ENCODE assay signal across 10 cellular contexts in the genomic region with DNA sequence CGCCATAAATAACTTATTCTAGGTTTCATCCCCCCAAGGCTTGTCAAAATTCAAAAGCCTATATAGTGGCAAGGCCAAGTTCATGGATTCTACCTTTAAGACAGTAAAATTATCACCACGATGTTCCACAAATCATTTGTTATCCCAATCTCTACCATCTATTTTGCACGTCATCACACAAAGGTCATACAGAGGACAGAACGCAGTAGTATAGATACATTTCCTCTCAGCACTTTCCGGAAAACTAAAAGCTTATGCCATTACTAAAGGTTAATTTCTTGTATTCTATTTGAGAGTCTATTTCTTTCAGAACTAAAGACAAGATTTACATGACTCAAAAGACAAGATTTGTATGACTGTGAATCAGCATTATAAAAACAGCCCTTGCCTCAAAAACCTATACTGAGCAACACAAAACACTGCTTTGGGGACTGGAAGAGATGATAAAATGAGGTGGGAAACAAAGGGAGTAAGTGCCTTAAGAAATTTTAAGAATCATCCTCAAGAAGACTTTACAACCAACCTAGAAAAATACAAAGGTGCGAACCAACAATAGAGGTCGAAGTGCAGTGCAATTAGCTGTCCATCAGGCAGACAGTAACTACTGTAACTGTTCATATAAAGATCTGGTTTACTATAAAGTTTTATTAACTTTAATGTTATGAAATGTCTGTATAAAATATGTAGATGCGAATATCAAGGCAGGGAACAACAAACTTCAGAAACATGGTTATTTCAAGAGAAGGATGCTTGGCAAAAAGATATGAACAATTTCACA. TPM values are rescaled to one million over a fixed set of nuclear protein-coding genes. Genes with fewer than 3 reads are reported as not detected.
DNase-seq lines count a peak whose midpoint lies in the region; ATAC-seq, FAIRE-seq and TF ChIP-seq lines count a peak whose summit lies in the region.
"Had no signal": no experiment of that assay in that cellular context is flagged by ENCODE, and none has a peak within 500 bp of the region (broad histone marks: within the 10 kb centered on the region; RNA-seq: fewer than 3 reads in every experiment).

No MANE protein-coding gene starts in this region.

- H3K9me3 ChIP-seq in adrenal gland (replicated peaks in 1 of 3) (no peaks in the 10 kb centered on the region), keratinocyte (ENCODE audit: control insufficient read depth, low read depth, low read length) (no peaks in the 10 kb centered on the region)

- H3K27ac ChIP-seq in adrenal gland (peak overlapping the region in 3 of 5 donors; percentile 27 to 75 (median 31)), keratinocyte (ENCODE audit: control insufficient read depth, insufficient read depth, low read length) (peak overlapping the region; percentile 27)

- no peak overlapping the region for H2AFZ ChIP-seq in keratinocyte (ENCODE audit: control insufficient read depth, low read length)

- no peaks in the 10 kb centered on the region for H3K9me1 ChIP-seq in keratinocyte (ENCODE audit: control insufficient read depth, extremely low read depth, insufficient read depth, low read length)

- dilution Hi-C loops in keratinocyte (cut with MboI; ENCODE audit: extremely low pct_ligation_motif_present, low sequenced_read_pairs), result no loop called here

- H3K36me3 ChIP-seq in adrenal gland (replicated peaks in 1 of 2) (no peaks in the 10 kb centered on the region), keratinocyte (ENCODE audit: control insufficient read depth in 2 of 2, extremely low read depth in 1 of 2, insufficient read depth in 2 of 2, low read length in 2 of 2) (peaks cover 1 to 14% of the 10 kb centered on the region in 2 experiments)

- H3K4me3 ChIP-seq in adrenal gland (peak overlapping the region in 1 of 4 donors; percentile 3), keratinocyte (ENCODE audit: control insufficient read depth in 2 of 3, extremely low read depth in 1 of 3, insufficient read depth in 2 of 3, low read depth in 1 of 3, low read length in 3 of 3) (peak overlapping the region in 2 of 3 experiments; percentile 9 to 23), lower leg skin (ENCODE audit: low read depth, poor library complexity, severe bottlenecking) (no peak overlapping the region)

- H4K20me1 ChIP-seq in keratinocyte (ENCODE audit: control insufficient read depth, extremely low read depth, insufficient read depth, low read length), result peaks cover 52% of the 10 kb centered on the region

- DNase-seq in activated naive CD4-positive, alpha-beta T cell treated with anti-CD3 and anti-CD28 coated beads, Interleukin-2, amount 10 ng/mL, durations not matched to agents 7 days and 5 days, result peak; percentile 31
- DNase-seq in activated naive CD4-positive, alpha-beta T cell treated with Interleukin-2 at 50 U/mL for 16 hours, result no peak
- DNase-seq in adrenal gland (no peak), keratinocyte (ENCODE audit: low read depth, low spot score) (no peak), lower leg skin (ENCODE audit: low spot score in 2 of 2) (no peak), NCI-H146 (lab: John Stamatoyannopoulos, UW) (no peak)
- no peak for DNase-seq in stimulated activated naive CD8-positive, alpha-beta T cell treated with anti-CD3 and anti-CD28 coated beads, Interleukin-15, amount 100 ng/mL, for 72 hours
- DNase-seq: activated CD4-positive, CD25-positive, alpha-beta regulatory T cell treated with anti-CD3 and anti-CD28 coated beads, Interleukin-2, amount 50 U/mL, for 72 hours; effector CD8-positive, alpha-beta T cell had no signal

- H3K27me3 Mint-ChIP-seq in activated naive CD4-positive, alpha-beta T cell treated with anti-CD3 and anti-CD28 coated beads, Interleukin-2, amount 10 ng/mL, durations not matched to agents 7 days and 5 days, result no peaks in the 10 kb centered on the region
- H3K27me3 Mint-ChIP-seq in stimulated activated naive CD8-positive, alpha-beta T cell treated with anti-CD3 and anti-CD28 coated beads, Interleukin-15, amount 100 ng/mL, for 72 hours, result no peaks in the 10 kb centered on the region

- H3K4me2 ChIP-seq in keratinocyte (ENCODE audit: control insufficient read depth, extremely low read depth, insufficient read depth, low read depth, low read length), result peak overlapping the region; percentile 61

- H3K27me3 ChIP-seq in adrenal gland (no peaks in the 10 kb centered on the region), keratinocyte (ENCODE audit: control insufficient read depth, extremely low read depth, insufficient read depth, low read length) (no peaks in the 10 kb centered on the region)

- H3K9me3 Mint-ChIP-seq in activated naive CD4-positive, alpha-beta T cell treated with anti-CD3 and anti-CD28 coated beads, Interleukin-2, amount 10 ng/mL, durations not matched to agents 7 days and 5 days, result no peaks in the 10 kb centered on the region
- no peaks in the 10 kb centered on the region for H3K9me3 Mint-ChIP-seq in stimulated activated naive CD8-positive, alpha-beta T cell treated with anti-CD3 and anti-CD28 coated beads, Interleukin-15, amount 100 ng/mL, for 72 hours

- 48 to 53% (median 50%) methylated on average over 8 of the region's 8 CpGs for WGBS in adrenal gland, 4 donors
- 59 to 65% methylated on average over 8 of the region's 8 CpGs for WGBS in lower leg skin, 2 donors

- peak; percentile 67 for ATAC-seq in stimulated activated naive CD8-positive, alpha-beta T cell treated with anti-CD3 and anti-CD28 coated beads, Interleukin-15, amount 100 ng/mL, for 72 hours
- ATAC-seq in HG02870 (IDR thresholded peaks at IDR 0.05; ENCODE audit: unreplicated experiment), result no peak

- H3K4me1 ChIP-seq in adrenal gland (replicated peaks in 1 of 2), result peaks cover 72 to 97% of the 10 kb centered on the region in 2 donors
- peaks cover 86% of the 10 kb centered on the region for H3K4me1 ChIP-seq in keratinocyte (ENCODE audit: control insufficient read depth, extremely low read depth, insufficient read depth, low read length)

- peaks cover 99% of the 10 kb centered on the region for H3K79me2 ChIP-seq in keratinocyte (ENCODE audit: control insufficient read depth, insufficient read depth, low read length)

- TF ChIP-seq POLR2A in adrenal gland (IDR thresholded peaks at IDR 0.05) (no peak), lower leg skin (IDR thresholded peaks at IDR 0.05) (no peak)

- H3K9ac ChIP-seq in keratinocyte (ENCODE audit: control insufficient read depth, extremely low read depth, insufficient read depth, low read length), result no peak overlapping the region

- H3K4me1 Mint-ChIP-seq in activated naive CD4-positive, alpha-beta T cell treated with anti-CD3 and anti-CD28 coated beads, Interleukin-2, amount 10 ng/mL, durations not matched to agents 7 days and 5 days, result peaks cover 86% of the 10 kb centered on the region
- peaks cover 84% of the 10 kb centered on the region for H3K4me1 Mint-ChIP-seq in stimulated activated naive CD8-positive, alpha-beta T cell treated with anti-CD3 and anti-CD28 coated beads, Interleukin-15, amount 100 ng/mL, for 72 hours

- no peak for FAIRE-seq in keratinocyte (lab: Jason Lieb, UNC)

- peak overlapping the region; percentile 90 for H3K27ac Mint-ChIP-seq in activated naive CD4-positive, alpha-beta T cell treated with anti-CD3 and anti-CD28 coated beads, Interleukin-2, amount 10 ng/mL, durations not matched to agents 7 days and 5 days
- peak overlapping the region; percentile 88 to 91 for H3K27ac Mint-ChIP-seq in stimulated activated naive CD8-positive, alpha-beta T cell treated with anti-CD3 and anti-CD28 coated beads, Interleukin-15, amount 100 ng/mL, for 72 hours

- CTCF ChIA-PET in activated naive CD4-positive, alpha-beta T cell treated with anti-CD3 and anti-CD28 coated beads, Interleukin-2, amount 10 ng/mL, durations not matched to agents 7 days and 5 days (lab: Charles Lee), result no interaction called here

- intact Hi-C loops in adrenal gland (cut with DNase I), result no loop called here
- intact Hi-C loops in lower leg skin (cut with DNase I; ENCODE audit: low total_unique reads), result no loop called here

- TF ChIP-seq CTCF in adrenal gland (IDR thresholded peaks at IDR 0.05), result no peak
- no peak for TF ChIP-seq CTCF in keratinocyte (optimal IDR thresholded peaks at IDR 0.05 in 1 of 3, IDR thresholded peaks at IDR 0.05 in 1 of 3, conservative IDR thresholded peaks at IDR 0.05 in 1 of 3; ENCODE audit: extremely low read depth in 1 of 3, insufficient read depth in 2 of 3, low read length in 3 of 3)
- TF ChIP-seq CTCF in lower leg skin (IDR thresholded peaks at IDR 0.05), result no peak

- H3K36me3 Mint-ChIP-seq in activated naive CD4-positive, alpha-beta T cell treated with anti-CD3 and anti-CD28 coated beads, Interleukin-2, amount 10 ng/mL, durations not matched to agents 7 days and 5 days, result peaks cover 73% of the 10 kb centered on the region

- H3K4me3 Mint-ChIP-seq in activated naive CD4-positive, alpha-beta T cell treated with anti-CD3 and anti-CD28 coated beads, Interleukin-2, amount 10 ng/mL, durations not matched to agents 7 days and 5 days, result peak overlapping the region; percentile 53
- peak overlapping the region in 1 of 2 donors; percentile 75 for H3K4me3 Mint-ChIP-seq in stimulated activated naive CD8-positive, alpha-beta T cell treated with anti-CD3 and anti-CD28 coated beads, Interleukin-15, amount 100 ng/mL, for 72 hours

RNA-seq across cellular contexts. Expression of a gene that starts 7.6 kb away (rescaled TPM):
- total RNA-seq in adrenal gland (100 to 1,000 TPM; 318 to 523 (median 398) TPM), lower leg skin (100 to 1,000 TPM; 391 to 497 (median 418) TPM)
- polyA plus RNA-seq in adrenal gland (100 to 1,000 TPM; 178 to 709 (median 214) TPM), keratinocyte (355 to 567 TPM (median 388 TPM) in 3 replicates)
- 180 TPM for polyA plus RNA-seq in keratinocyte (2011; ENCODE audit: low read depth)
- polyA plus RNA-seq in keratinocyte (2011; cell fraction: cytosol; rRNA removed), result 409 and 668 TPM in 2 replicates
- 330 and 429 TPM in 2 replicates for polyA plus RNA-seq in keratinocyte (2011; cell fraction: nucleus; rRNA removed)
- 346 and 465 TPM in 2 replicates for polyA plus RNA-seq in keratinocyte (2012; ENCODE audit: low replicate concordance)
- 218 to 413 TPM (median 290 TPM) in 3 replicates for polyA minus RNA-seq in keratinocyte
- polyA minus RNA-seq in keratinocyte (2011; cell fraction: cytosol; rRNA and poly(A)+ RNA removed), result 315 TPM
- polyA minus RNA-seq in keratinocyte (2011; cell fraction: nucleus; rRNA and poly(A)+ RNA removed), result 122 and 167 TPM in 2 replicates

RNA-seq across cellular contexts. Expression of a gene that starts 49.0 kb away (rescaled TPM):
- 10 to 100 TPM; 20.5 to 50.4 (median 34.3) TPM for total RNA-seq in adrenal gland
- 10 to 100 TPM; 13.5 to 64.6 (median 13.7) TPM for polyA plus RNA-seq in adrenal gland
- polyA plus RNA-seq in keratinocyte, result 20.8 to 36.6 TPM (median 21.6 TPM) in 3 replicates
- polyA plus RNA-seq in keratinocyte (2011; ENCODE audit: low read depth), result 4.7 TPM
- 19.3 and 30.4 TPM in 2 replicates for polyA plus RNA-seq in keratinocyte (2011; cell fraction: cytosol; rRNA removed)
- 5.0 and 7.5 TPM in 2 replicates for polyA plus RNA-seq in keratinocyte (2011; cell fraction: nucleus; rRNA removed)
- polyA plus RNA-seq in keratinocyte (2012; ENCODE audit: low replicate concordance), result 22.5 and 31.2 TPM in 2 replicates
- polyA minus RNA-seq in keratinocyte, result 9.2 to 12.6 TPM (median 11.4 TPM) in 3 replicates
- polyA minus RNA-seq in keratinocyte (2011; cell fraction: cytosol; rRNA and poly(A)+ RNA removed), result 18.2 TPM
- 2.3 and 5.4 TPM in 2 replicates for polyA minus RNA-seq in keratinocyte (2011; cell fraction: nucleus; rRNA and poly(A)+ RNA removed)
- 10 to 100 TPM in 3 of 4 donors, 1 to 10 TPM in 1; 5.5 to 12.0 (median 11.3) TPM for total RNA-seq in lower leg skin

RNA-seq across cellular contexts. Expression of a gene that starts 59.0 kb away (rescaled TPM):
- total RNA-seq in adrenal gland (10 to 100 TPM; 25.7 to 84.1 (median 59.1) TPM), lower leg skin (10 to 100 TPM; 11.9 to 20.8 (median 14.3) TPM)
- polyA plus RNA-seq in adrenal gland (10 to 100 TPM; 21.5 to 25.9 (median 21.5) TPM), keratinocyte (9.3 to 10.7 TPM (median 10.2 TPM) in 3 replicates)
- 16.5 TPM for polyA plus RNA-seq in keratinocyte (2011; ENCODE audit: low read depth)
- 5.9 and 6.9 TPM in 2 replicates for polyA plus RNA-seq in keratinocyte (2011; cell fraction: cytosol; rRNA removed)
- polyA plus RNA-seq in keratinocyte (2011; cell fraction: nucleus; rRNA removed), result 32.6 and 37.8 TPM in 2 replicates
- 12.5 and 17.4 TPM in 2 replicates for polyA plus RNA-seq in keratinocyte (2012; ENCODE audit: low replicate concordance)
- 5.2 to 16.3 TPM (median 15.8 TPM) in 3 replicates for polyA minus RNA-seq in keratinocyte
- polyA minus RNA-seq in keratinocyte (2011; cell fraction: cytosol; rRNA and poly(A)+ RNA removed), result 11.5 TPM
- polyA minus RNA-seq in keratinocyte (2011; cell fraction: nucleus; rRNA and poly(A)+ RNA removed), result 30.7 and 39.0 TPM in 2 replicates
